ENCODE assay signal across 15 cellular contexts in the genomic region with DNA sequence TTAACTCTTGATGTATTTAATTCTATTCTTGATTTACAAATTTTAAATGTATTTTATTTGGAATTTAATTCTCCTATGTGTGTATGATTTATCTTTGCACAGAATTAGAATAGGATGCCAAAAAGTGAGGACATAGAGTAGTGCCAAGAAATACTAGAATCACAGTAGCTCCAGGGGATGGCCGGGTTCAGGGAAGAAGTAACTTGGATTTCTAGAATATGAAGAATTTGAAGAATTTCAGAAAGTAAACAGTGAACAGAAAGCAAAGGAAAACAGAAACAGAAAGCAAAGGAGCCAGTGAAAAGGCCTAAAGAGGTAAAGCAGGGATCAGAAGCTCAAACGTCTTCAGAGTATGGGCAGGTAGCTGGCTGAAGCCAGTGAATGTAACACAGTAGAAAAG.
"Had no signal": no experiment of that assay in that cellular context is flagged by ENCODE, and none has a peak within 500 bp of the region (broad histone marks: within the 10 kb centered on the region; RNA-seq: fewer than 3 reads in every experiment).

No MANE protein-coding gene starts in this region.

- H3K4me3 ChIP-seq: coronary artery, lower lobe of right lung had no signal

- ATAC-seq: activated T-cell treated with anti-CD3 and anti-CD28 coated beads, Interleukin-2, amount 50 U/mL, for 72 hours; lower lobe of right lung; right cardiac atrium; stimulated activated memory B cell treated with anti-CD40 and anti-IgM and Interleukin-4, amounts not matched to agents 10 μg/mL and 1 μg/mL and 100 μg/mL, for 72 hours; T-cell had no signal

- H3K36me3 ChIP-seq: lower lobe of right lung had no signal

- H3K4me1 ChIP-seq: lower lobe of right lung had no signal

- H3K4me1 Mint-ChIP-seq: activated CD4-positive, alpha-beta memory T cell treated with anti-CD3 and anti-CD28 coated beads, Interleukin-2, amount 10 ng/mL, durations not matched to agents 7 days and 5 days; activated naive CD8-positive, alpha-beta T cell treated with anti-CD3 and anti-CD28 coated beads, Interleukin-2, amount 10 ng/mL, durations not matched to agents 7 days and 5 days; stimulated activated memory B cell treated with anti-CD40 and anti-IgM and Interleukin-4, amounts not matched to agents 10 μg/mL and 1 μg/mL and 100 μg/mL, for 72 hours; T-cell had no signal

- H3K27ac Mint-ChIP-seq: activated CD4-positive, alpha-beta memory T cell treated with anti-CD3 and anti-CD28 coated beads, Interleukin-2, amount 10 ng/mL, durations not matched to agents 7 days and 5 days; activated naive CD8-positive, alpha-beta T cell treated with anti-CD3 and anti-CD28 coated beads, Interleukin-2, amount 10 ng/mL, durations not matched to agents 7 days and 5 days; activated T-cell treated with anti-CD3 and anti-CD28 coated beads, Interleukin-2, amount 50 U/mL, for 72 hours; stimulated activated memory B cell treated with anti-CD40 and anti-IgM and Interleukin-4, amounts not matched to agents 10 μg/mL and 1 μg/mL and 100 μg/mL, for 72 hours; T-cell had no signal

- H3K27ac ChIP-seq: coronary artery, epithelial cell of prostate, lower lobe of right lung had no signal

- H3K4me3 Mint-ChIP-seq: activated CD4-positive, alpha-beta memory T cell treated with anti-CD3 and anti-CD28 coated beads, Interleukin-2, amount 10 ng/mL, durations not matched to agents 7 days and 5 days; activated naive CD8-positive, alpha-beta T cell treated with anti-CD3 and anti-CD28 coated beads, Interleukin-2, amount 10 ng/mL, durations not matched to agents 7 days and 5 days; activated T-cell treated with anti-CD3 and anti-CD28 coated beads, Interleukin-2, amount 50 U/mL, for 72 hours; stimulated activated memory B cell treated with anti-CD40 and anti-IgM and Interleukin-4, amounts not matched to agents 10 μg/mL and 1 μg/mL and 100 μg/mL, for 72 hours; T-cell had no signal

- H3K9me3 ChIP-seq: lower lobe of right lung had no signal

- H3K36me3 Mint-ChIP-seq: activated naive CD8-positive, alpha-beta T cell treated with anti-CD3 and anti-CD28 coated beads, Interleukin-2, amount 10 ng/mL, durations not matched to agents 7 days and 5 days; stimulated activated memory B cell treated with anti-CD40 and anti-IgM and Interleukin-4, amounts not matched to agents 10 μg/mL and 1 μg/mL and 100 μg/mL, for 72 hours; T-cell had no signal

- H3K9me3 Mint-ChIP-seq: activated CD4-positive, alpha-beta memory T cell treated with anti-CD3 and anti-CD28 coated beads, Interleukin-2, amount 10 ng/mL, durations not matched to agents 7 days and 5 days; activated naive CD8-positive, alpha-beta T cell treated with anti-CD3 and anti-CD28 coated beads, Interleukin-2, amount 10 ng/mL, durations not matched to agents 7 days and 5 days had no signal

- H3K27me3 Mint-ChIP-seq: activated CD4-positive, alpha-beta memory T cell treated with anti-CD3 and anti-CD28 coated beads, Interleukin-2, amount 10 ng/mL, durations not matched to agents 7 days and 5 days; activated naive CD8-positive, alpha-beta T cell treated with anti-CD3 and anti-CD28 coated beads, Interleukin-2, amount 10 ng/mL, durations not matched to agents 7 days and 5 days; stimulated activated memory B cell treated with anti-CD40 and anti-IgM and Interleukin-4, amounts not matched to agents 10 μg/mL and 1 μg/mL and 100 μg/mL, for 72 hours had no signal

- DNase-seq: activated CD4-positive, alpha-beta memory T cell treated with anti-CD3 and anti-CD28 coated beads, Interleukin-2, amount 10 ng/mL, durations not matched to agents 7 days and 5 days; activated CD8-positive, alpha-beta memory T cell treated with anti-CD3 and anti-CD28 coated beads, Interleukin-2, amount 50 U/mL, for 4 hours; activated naive CD8-positive, alpha-beta T cell treated with anti-CD3 and anti-CD28 coated beads, Interleukin-2, amount 10 ng/mL, durations not matched to agents 7 days and 5 days; activated T-cell treated with anti-CD3 and anti-CD28 coated beads, Interleukin-2, amount 50 U/mL, for 72 hours; aorta; effector CD8-positive, alpha-beta T cell; lower lobe of right lung; midbrain; posterior cingulate gyrus; right cardiac atrium; T-cell; T1000 had no signal
